In genomic region chr3:77324115-77324514, GRCh38 we compare ENCODE assay signal across 25 cellular contexts.
"Had no signal": no experiment of that assay in that cellular context is flagged by ENCODE, and none has a peak within 500 bp of the region (broad histone marks: within the 10 kb centered on the region; RNA-seq: fewer than 3 reads in every experiment).

No MANE protein-coding gene starts in this region.

- H3K27me3 Mint-ChIP-seq: IgD-negative memory B cell, T-cell had no signal

- H3K4me1 Mint-ChIP-seq: IgD-negative memory B cell, T-cell had no signal

- H3K4me3 ChIP-seq: K562, SJSA1, SK-N-MC had no signal

- H3K9me3 Mint-ChIP-seq: IgD-negative memory B cell had no signal

- H3K36me3 ChIP-seq: SJSA1 had no signal

- DNase-seq: MV-4-11, NCI-H1048, NCI-H1105, NCI-H1417, NCI-H1436 treated with DMSO at 0.1 percent for 48 hours, NCI-H1694 treated with DMSO at 0.1 percent for 48 hours, NCI-H1930, NCI-H2081, NCI-H2107, NCI-H226, NCI-H446, NCI-H510A, NCI-H524 treated with DMSO at 0.1 percent for 48 hours, NCI-H69, NCI-H774, Right ventricle myocardium superior, RPMI8226, SIG-M5, SW 1271, T-cell had no signal

- H3K9me3 ChIP-seq: SJSA1 had no signal

- H3K27ac ChIP-seq: HL-60, SJSA1, SK-N-MC had no signal

- H3K4me3 Mint-ChIP-seq: IgD-negative memory B cell, T-cell had no signal

- H3K27ac Mint-ChIP-seq: IgD-negative memory B cell, T-cell had no signal

- H3K27me3 ChIP-seq: SJSA1 had no signal

- H3K4me1 ChIP-seq: SJSA1 had no signal

- ATAC-seq: K562, T-cell had no signal

- H3K36me3 Mint-ChIP-seq: T-cell had no signal
